ENCODE assay signal across 13 cellular contexts in the genomic region with DNA sequence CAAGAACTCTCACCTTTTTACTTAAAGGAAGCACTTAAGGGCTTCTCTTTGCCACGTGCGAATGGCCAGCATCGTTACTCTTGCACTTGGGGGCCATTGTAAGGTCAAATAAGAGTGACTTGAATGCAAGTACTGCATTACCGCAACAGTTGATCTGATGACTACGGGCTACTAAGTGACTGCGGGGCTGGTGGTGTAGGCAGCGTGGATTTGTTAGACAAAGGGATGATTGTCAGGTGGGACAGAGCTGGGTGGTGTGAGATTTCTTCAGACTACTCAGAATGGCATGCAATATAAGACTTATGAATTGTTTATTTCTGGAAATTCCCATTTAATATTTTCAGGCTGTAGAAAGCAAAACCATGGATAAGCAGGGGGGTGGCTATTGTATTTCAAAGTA.
A peak's percentile ranks its signal among the peaks of the same experiment; 100 is the strongest.
DNase-seq lines count a peak whose midpoint lies in the region; ATAC-seq and TF ChIP-seq lines count a peak whose summit lies in the region.
"Had no signal": no experiment of that assay in that cellular context is flagged by ENCODE, and none has a peak within 500 bp of the region (broad histone marks: within the 10 kb centered on the region; RNA-seq: fewer than 3 reads in every experiment).

No MANE protein-coding gene starts in this region.

- TF ChIP-seq CTCF in prostate gland (IDR thresholded peaks at IDR 0.05) (no peak), CD14-positive monocyte (IDR thresholded peaks at IDR 0.05) (no peak)

- no peaks in the 10 kb centered on the region for H3K9me3 ChIP-seq in prostate gland
- H3K9me3 ChIP-seq: A549 had no signal

- H3K4me1 Mint-ChIP-seq in effector memory CD8-positive, alpha-beta T cell (ENCODE audit: low read depth in 2 of 2), result no peaks in the 10 kb centered on the region
- peaks cover 7% of the 10 kb centered on the region for H3K4me1 Mint-ChIP-seq in CD14-positive monocyte
- H3K4me1 Mint-ChIP-seq: CD8-positive, alpha-beta memory T cell had no signal

- no peak overlapping the region for H3K4me3 ChIP-seq in prostate gland
- H3K4me3 ChIP-seq: A549 had no signal

- H3K27ac ChIP-seq in cingulate gyrus (ENCODE audit: low read depth, low read length) (peak overlapping the region; percentile 67), layer of hippocampus (ENCODE audit: low read depth, low read length) (peak overlapping the region; percentile 2), substantia nigra (ENCODE audit: low read depth, low read length, poor library complexity, severe bottlenecking) (peak overlapping the region; percentile 55), prostate gland (no peak overlapping the region)
- H3K27ac ChIP-seq: A549 had no signal

- H3K27ac Mint-ChIP-seq in effector memory CD8-positive, alpha-beta T cell, result no peak overlapping the region
- no peak overlapping the region for H3K27ac Mint-ChIP-seq in CD14-positive monocyte
- H3K27ac Mint-ChIP-seq: CD8-positive, alpha-beta memory T cell had no signal

- H3K36me3 ChIP-seq in prostate gland, result no peaks in the 10 kb centered on the region

- TF ChIP-seq POLR2A in prostate gland (IDR thresholded peaks at IDR 0.05), result no peak

- intact Hi-C loops in prostate gland (cut with DNase I) (no loop called here), CD14-positive monocyte (cut with micrococcal nuclease) (no loop called here)

- 89% methylated on average over 7 of the region's 7 CpGs for WGBS in prostate gland

- H3K27me3 ChIP-seq in layer of hippocampus (ENCODE audit: control insufficient read depth, insufficient read depth, low read length) (no peaks in the 10 kb centered on the region), prostate gland (replicated peaks; ENCODE audit: insufficient read depth) (no peaks in the 10 kb centered on the region)

- no peaks in the 10 kb centered on the region for H3K9me3 Mint-ChIP-seq in effector memory CD8-positive, alpha-beta T cell
- peaks cover 0 to 3% (median 0%) of the 10 kb centered on the region in 7 donors for H3K9me3 Mint-ChIP-seq in CD14-positive monocyte
- H3K9me3 Mint-ChIP-seq: CD8-positive, alpha-beta memory T cell had no signal

- ATAC-seq in effector memory CD8-positive, alpha-beta T cell (replicated peaks), result no peak
- ATAC-seq: A549, HCT116 had no signal

- no peaks in the 10 kb centered on the region for H3K4me1 ChIP-seq in prostate gland (replicated peaks)
- H3K4me1 ChIP-seq: A549 had no signal

- peaks cover 10 to 22% of the 10 kb centered on the region in 2 donors for H3K27me3 Mint-ChIP-seq in effector memory CD8-positive, alpha-beta T cell
- H3K27me3 Mint-ChIP-seq in CD14-positive monocyte (ENCODE audit: low read depth in 3 of 3), result peaks cover 2 to 12% (median 8%) of the 10 kb centered on the region in 3 donors

- no peak overlapping the region for H3K4me3 Mint-ChIP-seq in effector memory CD8-positive, alpha-beta T cell
- no peak overlapping the region for H3K4me3 Mint-ChIP-seq in CD14-positive monocyte
- H3K4me3 Mint-ChIP-seq: CD8-positive, alpha-beta memory T cell had no signal

- H3K36me3 Mint-ChIP-seq in effector memory CD8-positive, alpha-beta T cell (ENCODE audit: insufficient read depth), result no peaks in the 10 kb centered on the region
- H3K36me3 Mint-ChIP-seq in CD14-positive monocyte, result peaks cover 5 to 8% of the 10 kb centered on the region in 2 donors
- H3K36me3 Mint-ChIP-seq: CD8-positive, alpha-beta memory T cell had no signal

- peak; percentile 28 for DNase-seq in RPMI7951 (ENCODE audit: low read depth)
- DNase-seq in substantia nigra (lab: John Stamatoyannopoulos, UW), result peak in 3 of 49 donors; percentile 19 to 40 (median 28)
- DNase-seq in effector memory CD8-positive, alpha-beta T cell, result no peak
- DNase-seq in prostate gland (ENCODE audit: low spot score), result no peak
- no peak for DNase-seq in stimulated activated CD4-positive, alpha-beta T cell treated with anti-CD3 and anti-CD28 coated beads, Interleukin-2, amount 100 ng/mL, for 48 hours
- no peak for DNase-seq in CD14-positive monocyte (ENCODE audit: low spot score)
- DNase-seq: CD8-positive, alpha-beta memory T cell; DMS53; GF-D8 had no signal

Comparison
In these comparisons a context has a peak if more than half of its experiments do, and no peak if none do; other contexts are left out.
1. H3K27ac ChIP-seq: peak in cingulate gyrus (single experiment), layer of hippocampus (single experiment) and substantia nigra (single experiment); none in prostate gland (0 of 2).